In genomic region chr12:53725824-53726223, GRCh38 we compare ENCODE assay signal across 10 cellular contexts. TPM values are rescaled to one million over a fixed set of nuclear protein-coding genes. Genes with fewer than 3 reads are reported as not detected.
DNase-seq lines count a peak whose midpoint lies in the region; ATAC-seq and TF ChIP-seq lines count a peak whose summit lies in the region.
"Had no signal": no experiment of that assay in that cellular context is flagged by ENCODE, and none has a peak within 500 bp of the region (broad histone marks: within the 10 kb centered on the region; RNA-seq: fewer than 3 reads in every experiment).

No MANE protein-coding gene starts in this region.

- peaks cover under 1% of the 10 kb centered on the region in 2 donors for H3K27me3 Mint-ChIP-seq in natural killer cell (ENCODE audit: low read depth in 2 of 2)

- peak overlapping the region; percentile 28; the same call in 1 of the 2 replicates for H3K9ac ChIP-seq in IMR-90 (ENCODE audit: low read depth, low read length)

- H3K4ac ChIP-seq in IMR-90 (ENCODE audit: low read depth, low read length) = peak overlapping the region; percentile 61

- peak overlapping the region; percentile 90 to 92 for H3K27ac Mint-ChIP-seq in natural killer cell

- H3K9me3 ChIP-seq in IMR-90 (ENCODE audit: control insufficient read depth, insufficient read depth, low read length) = no peaks in the 10 kb centered on the region

- no peak overlapping the region for H3K14ac ChIP-seq in IMR-90 (replicated peaks; ENCODE audit: low read depth, low read length)

- TF ChIP-seq POLR2A in IMR-90 (IDR thresholded peaks at IDR 0.05; ENCODE audit: low read depth, low read length) = no peak

- H2AK5ac ChIP-seq in IMR-90 (ENCODE audit: low read depth, low read length) = no peak overlapping the region

- no peak overlapping the region for H3K56ac ChIP-seq in IMR-90 (ENCODE audit: extremely low read depth, insufficient read depth, low read length)

- dilution Hi-C loops in IMR-90 (cut with HindIII; ENCODE audit: low sequenced_read_pairs, unreplicated experiment) = no loop called here

- H3K4me1 Mint-ChIP-seq in natural killer cell = peaks cover 30 to 36% of the 10 kb centered on the region in 2 donors

- ATAC-seq in IMR-90 (ENCODE audit: low read depth) = no peak
- ATAC-seq in natural killer cell = no peak
- ATAC-seq in GM18867 (IDR thresholded peaks at IDR 0.05; ENCODE audit: unreplicated experiment) = no peak
- no peak for ATAC-seq in GM19463 (IDR thresholded peaks at IDR 0.05; ENCODE audit: unreplicated experiment)

- no peak overlapping the region for H2BK20ac ChIP-seq in IMR-90 (ENCODE audit: low read depth, low read length)

- H4K8ac ChIP-seq in IMR-90 (ENCODE audit: low read depth in 2 of 2, low read length in 2 of 2) = peak overlapping the region in 1 of 2 experiments; percentile 46; a peak in 2 of 4 replicates

- POLR2A ChIA-PET in AG04449 (lab: Yijun Ruan, JAX) (no interaction called here), IMR-90 (lab: Charles Lee; ENCODE audit: unreplicated experiment) (no interaction called here)

- intact Hi-C loops in IMR-90 (cut with micrococcal nuclease) (loop anchor here (5.0 kb wide), 1 partner anchor 49 kb away; the partner anchor contains the start of gene ATP5MC2), natural killer cell (cut with micrococcal nuclease) (no loop called here)

- in situ Hi-C loops in IMR-90 (cut with MboI; ENCODE audit: low sequenced_read_pairs) = no loop called here

- H3K36me3 Mint-ChIP-seq in natural killer cell = peaks cover 14% of the 10 kb centered on the region

- H2AFZ ChIP-seq in IMR-90 (replicated peaks; ENCODE audit: low read length, poor library complexity) = no peak overlapping the region

- H3K9me3 Mint-ChIP-seq in natural killer cell = no peaks in the 10 kb centered on the region

- peaks cover 28% of the 10 kb centered on the region for H3K36me3 ChIP-seq in IMR-90 (ENCODE audit: control insufficient read depth, insufficient read depth, low read length)

- H3K23ac ChIP-seq in IMR-90 (ENCODE audit: low read depth, low read length) = no peak overlapping the region

- no CpG with 5 or more reads among the region's 4 CpGs for WGBS in IMR-90 (ENCODE audit: extremely low coverage in 2 of 2, insufficient read length in 1 of 2), 2 experiments

- H2AK9ac ChIP-seq in IMR-90 (replicated peaks; ENCODE audit: low read depth, low read length, poor library complexity) = no peak overlapping the region

- BruUV-seq in IMR-90 (replicated peaks; lab: Mats Ljungman, UMichigan) = no TSS peak

- H2BK5ac ChIP-seq in IMR-90 (ENCODE audit: low read depth, low read length, poor library complexity, severe bottlenecking) = peak overlapping the region; percentile 59

- H4K5ac ChIP-seq in IMR-90 (ENCODE audit: low read depth, low read length) = no peak overlapping the region

- no peak overlapping the region for H3K27ac ChIP-seq in IMR-90 (ENCODE audit: insufficient read depth, low read length)

- peaks cover 11% of the 10 kb centered on the region for H3K9me1 ChIP-seq in IMR-90 (ENCODE audit: insufficient read depth, low read length)

- DNase-seq in AG04449 (ENCODE audit: low read depth, low spot score) (no peak), IMR-90 (peak; percentile 19), cardiac fibroblast (ENCODE audit: low read depth in 2 of 2) (peak; percentile 25 to 41), natural killer cell (no peak), HuH-7.5 (ENCODE audit: low spot score) (no peak)
- no peak for DNase-seq in stimulated activated CD4-positive, alpha-beta T cell treated with anti-CD3 and anti-CD28 coated beads, Interleukin-4, amount 100 ng/mL, for 24 hours
- DNase-seq: activated CD4-positive, CD25-positive, alpha-beta regulatory T cell treated with anti-CD3 and anti-CD28 coated beads, Interleukin-2, amount 50 U/mL, for 72 hours; NCI-H1930 had no signal

- H3K4me3 ChIP-seq in AG04449 (ENCODE audit: low read depth, low read length) (peak overlapping the region; percentile 95), IMR-90 (ENCODE audit: insufficient read depth, low read depth, low read length) (peak overlapping the region; percentile 66; the same call in 1 of the 2 replicates), cardiac fibroblast (replicated peaks in 1 of 2; ENCODE audit: low read depth in 2 of 2, low read length in 2 of 2) (peak overlapping the region; percentile 79 to 84)

- peak overlapping the region; percentile 24; the same call in 1 of the 2 replicates for H4K91ac ChIP-seq in IMR-90 (ENCODE audit: insufficient read depth, low read depth, low read length)

- H3K4me2 ChIP-seq in IMR-90 (ENCODE audit: low read depth, low read length) = peak overlapping the region; percentile 95

- H2BK15ac ChIP-seq in IMR-90 (ENCODE audit: low read depth, low read length) = no peak overlapping the region

- H3K18ac ChIP-seq in IMR-90 (ENCODE audit: low read depth, low read length) = no peak overlapping the region

- 0 out of 2 replicates have a peak overlapping the region, but pooled peaks have one; percentile 17 for H2BK120ac ChIP-seq in IMR-90 (ENCODE audit: low read depth, low read length)

- H3K27me3 ChIP-seq in IMR-90 (ENCODE audit: control insufficient read depth, insufficient read depth, low read length) = no peaks in the 10 kb centered on the region

- H4K20me1 ChIP-seq in IMR-90 (ENCODE audit: insufficient read depth, low read length) = peaks cover 3% of the 10 kb centered on the region; the same call in 1 of the 2 replicates

- TF ChIP-seq CTCF in AG04449 (IDR thresholded peaks at IDR 0.05; ENCODE audit: insufficient read depth, low read length, missing control alignments) (no peak), IMR-90 (conservative IDR thresholded peaks at IDR 0.05; ENCODE audit: low read depth, low read length) (no peak), cardiac fibroblast (IDR thresholded peaks at IDR 0.05; ENCODE audit: low read depth, low read length) (no peak), natural killer cell (IDR thresholded peaks at IDR 0.05) (no peak)

- no peak for TF ChIP-seq RAD21 in IMR-90 (IDR thresholded peaks at IDR 0.05; ENCODE audit: low read length)

- H3K79me1 ChIP-seq in IMR-90 (ENCODE audit: low read depth in 1 of 2, low read length in 2 of 2) = peaks cover 10 to 24% of the 10 kb centered on the region in 2 experiments

- H3K4me1 ChIP-seq in IMR-90 (ENCODE audit: control insufficient read depth, insufficient read depth, low read length) = peaks cover 17% of the 10 kb centered on the region

- CTCF ChIA-PET in AG04449 (lab: Yijun Ruan, JAX) (interaction anchor here (2.2 to 24.8 kb wide), 4 partner anchors 18 to 31 kb away, joined by 8 to 941 read pairs (median 340); no protein-coding TSS in a partner anchor), IMR-90 (lab: Yijun Ruan, JAX) (interaction anchor here (0.6 to 1.2 kb wide), 2 partner anchors 12 to 20 kb away, joined by 3 to 4 read pairs; no protein-coding TSS in a partner anchor)

- peak overlapping the region; percentile 93 for H3K4me3 Mint-ChIP-seq in natural killer cell

TF ChIP-seq in IMR-90, 13 proteins besides CTCF, POLR2A, EP300 and RAD21:
- no peak for TF ChIP-seq MXI1 (IDR thresholded peaks at IDR 0.05; ENCODE audit: borderline replicate concordance, low read depth, low read length)
- TF ChIP-seq MAFK (IDR thresholded peaks at IDR 0.05; ENCODE audit: low read depth, low read length) = no peak
- TF ChIP-seq SMC3 (IDR thresholded peaks at IDR 0.05; ENCODE audit: low read depth, low read length) = no peak
- TF ChIP-seq CEBPB (IDR thresholded peaks at IDR 0.05; ENCODE audit: low read depth, low read length) = no peak

RNA-seq across cellular contexts. Expression of gene CALCOCO1, which starts 1.4 kb away (rescaled TPM):
- 100.0 and 169 TPM in 2 replicates for total RNA-seq in IMR-90 (2012; rRNA removed)
- 110 and 156 TPM in 2 replicates for polyA plus RNA-seq in IMR-90 (2012; rRNA removed)
- 66.6 and 103 TPM in 2 replicates for polyA plus RNA-seq in IMR-90 (2012; cell fraction: cytosol; rRNA removed)
- polyA plus RNA-seq in IMR-90 (2012; cell fraction: nucleus; rRNA removed; ENCODE audit: low replicate concordance) = 596 and 737 TPM in 2 replicates
- total RNA-seq in natural killer cell = 100 to 1,000 TPM; 215 to 256 (median 226) TPM

RNA-seq across cellular contexts. Expression of gene CISTR, which starts 26.0 kb away (rescaled TPM):
- not detected in 2 replicates for total RNA-seq in IMR-90 (2012; rRNA removed)
- polyA plus RNA-seq in IMR-90 (2012; rRNA removed) = not detected in 2 replicates
- not detected in 2 replicates for polyA plus RNA-seq in IMR-90 (2012; cell fraction: cytosol; rRNA removed)
- polyA plus RNA-seq in IMR-90 (2012; cell fraction: nucleus; rRNA removed; ENCODE audit: low replicate concordance) = not detected in 2 replicates
- total RNA-seq in natural killer cell = not detected

RNA-seq across cellular contexts. Expression of gene ATP5MC2, which starts 49.9 kb away (rescaled TPM):
- total RNA-seq in IMR-90 (2012; rRNA removed) (138 and 361 TPM in 2 replicates), natural killer cell (100 to 1,000 TPM; 180 to 195 (median 184) TPM)
- polyA plus RNA-seq in IMR-90 (2012; rRNA removed) = 309 and 344 TPM in 2 replicates
- 479 and 973 TPM in 2 replicates for polyA plus RNA-seq in IMR-90 (2012; cell fraction: cytosol; rRNA removed)
- 159 and 236 TPM in 2 replicates for polyA plus RNA-seq in IMR-90 (2012; cell fraction: nucleus; rRNA removed; ENCODE audit: low replicate concordance)

Comparison
In these comparisons a context has a peak if more than half of its experiments do, and no peak if none do; other contexts are left out.
1. DNase-seq: peak in IMR-90 (single experiment) and cardiac fibroblast (2 of 2); none in AG04449 (single experiment), natural killer cell (single experiment), stimulated activated CD4-positive, alpha-beta T cell treated with anti-CD3 and anti-CD28 coated beads, Interleukin-4, amount 100 ng/mL, for 24 hours (single experiment) and HuH-7.5 (single experiment).
2. Peak in every context shown above with its lines, with median percentiles within 50 percentile points of each other: H3K4me3 ChIP-seq.